In genomic region chr3:161274691-161275298, GRCh38 we compare ENCODE assay signal across 8 cellular contexts. TPM values are rescaled to one million over a fixed set of nuclear protein-coding genes. Genes with fewer than 3 reads are reported as not detected.
DNase-seq lines count a peak whose midpoint lies in the region; ATAC-seq and TF ChIP-seq lines count a peak whose summit lies in the region.

No MANE protein-coding gene starts in this region.

- peak; percentile 65 for TF ChIP-seq CTCF in GM12865 (IDR thresholded peaks at IDR 0.05; ENCODE audit: insufficient read depth, low read depth, low read length, missing control alignments)

- ATAC-seq in HG02884 (IDR thresholded peaks at IDR 0.05; ENCODE audit: unreplicated experiment) (peak; percentile 77), HG02840 (IDR thresholded peaks at IDR 0.05; ENCODE audit: low FRiP score, unreplicated experiment) (no peak)

- peak overlapping the region; percentile 29 for H3K27ac Mint-ChIP-seq in activated T-helper 1 cell treated with anti-CD3 and anti-CD28 coated beads, Interleukin-12 subunit alpha, Interleukin-12 subunit beta, Interleukin-2, Interleukin-4 antibody, amounts not matched to agents 30 ng/mL and 10 ng/mL and 1 ng/mL, durations not matched to agents 14 hours and 24 hours and 36 hours

- no peaks in the 10 kb centered on the region for H3K4me1 Mint-ChIP-seq in activated T-helper 1 cell treated with anti-CD3 and anti-CD28 coated beads, Interleukin-12 subunit alpha, Interleukin-12 subunit beta, Interleukin-2, Interleukin-4 antibody, amounts not matched to agents 30 ng/mL and 10 ng/mL and 1 ng/mL, durations not matched to agents 14 hours and 24 hours and 36 hours (ENCODE audit: low read depth)

- H3K4me3 ChIP-seq in GM12865 (ENCODE audit: low read depth, low read length) = no peak overlapping the region

- no peak overlapping the region for H3K4me3 Mint-ChIP-seq in activated T-helper 1 cell treated with anti-CD3 and anti-CD28 coated beads, Interleukin-12 subunit alpha, Interleukin-12 subunit beta, Interleukin-2, Interleukin-4 antibody, amounts not matched to agents 30 ng/mL and 10 ng/mL and 1 ng/mL, durations not matched to agents 14 hours and 24 hours and 36 hours

- DNase-seq in AG20443 (ENCODE audit: low spot score) = peak; percentile 35
- DNase-seq in GM12865 (ENCODE audit: low read depth) = peak; percentile 69
- peak; percentile 20 to 61 for DNase-seq in NCI-H446 (lab: John Stamatoyannopoulos, UW)
- DNase-seq in activated T-helper 1 cell treated with anti-CD3 and anti-CD28 coated beads, Interleukin-12 subunit alpha, Interleukin-12 subunit beta, Interleukin-2, Interleukin-4 antibody, amounts not matched to agents 30 ng/mL and 10 ng/mL and 1 ng/mL, durations not matched to agents 14 hours and 24 hours and 36 hours (ENCODE audit: low spot score) = peak; percentile 8
- peak; percentile 23 for DNase-seq in iPS DF 19.7 (ENCODE audit: low read depth, low spot score)
- peak; percentile 5 to 17 for DNase-seq in stimulated activated CD4-positive, alpha-beta T cell treated with anti-CD3 and anti-CD28 coated beads, Interleukin-4, amount 100 ng/mL, for 4 hours

- intact Hi-C loops in activated T-helper 1 cell treated with anti-CD3 and anti-CD28 coated beads, Interleukin-12 subunit alpha, Interleukin-12 subunit beta, Interleukin-2, Interleukin-4 antibody, amounts not matched to agents 30 ng/mL and 10 ng/mL and 1 ng/mL, durations not matched to agents 14 hours and 24 hours and 36 hours (cut with micrococcal nuclease) = loop anchor here (1.0 kb wide), 4 partner anchors 135 to 587 kb away; no protein-coding TSS in a partner anchor

- peaks cover 17% of the 10 kb centered on the region for H3K9me3 Mint-ChIP-seq in activated T-helper 1 cell treated with anti-CD3 and anti-CD28 coated beads, Interleukin-12 subunit alpha, Interleukin-12 subunit beta, Interleukin-2, Interleukin-4 antibody, amounts not matched to agents 30 ng/mL and 10 ng/mL and 1 ng/mL, durations not matched to agents 14 hours and 24 hours and 36 hours

- H3K36me3 Mint-ChIP-seq in activated T-helper 1 cell treated with anti-CD3 and anti-CD28 coated beads, Interleukin-12 subunit alpha, Interleukin-12 subunit beta, Interleukin-2, Interleukin-4 antibody, amounts not matched to agents 30 ng/mL and 10 ng/mL and 1 ng/mL, durations not matched to agents 14 hours and 24 hours and 36 hours (ENCODE audit: low read depth) = peaks cover 3% of the 10 kb centered on the region

- peaks cover 3% of the 10 kb centered on the region for H3K27me3 Mint-ChIP-seq in activated T-helper 1 cell treated with anti-CD3 and anti-CD28 coated beads, Interleukin-12 subunit alpha, Interleukin-12 subunit beta, Interleukin-2, Interleukin-4 antibody, amounts not matched to agents 30 ng/mL and 10 ng/mL and 1 ng/mL, durations not matched to agents 14 hours and 24 hours and 36 hours (ENCODE audit: insufficient read depth)

RNA-seq across cellular contexts. Expression of gene NMD3, which starts 53.7 kb away (rescaled TPM):
- 74.5 and 79.6 TPM in 2 replicates for total RNA-seq in activated T-helper 1 cell treated with anti-CD3 and anti-CD28 coated beads, Interleukin-12 subunit alpha, Interleukin-12 subunit beta, Interleukin-2, Interleukin-4 antibody, amounts not matched to agents 30 ng/mL and 10 ng/mL and 1 ng/mL, durations not matched to agents 14 hours and 24 hours and 36 hours

Comparison
In these comparisons a context has a peak if more than half of its experiments do, and no peak if none do; other contexts are left out.
1. DNase-seq: peak in every context shown above with its lines; median percentile 69 in GM12865; 40 in NCI-H446; 35 in AG20443; 23 in iPS DF 19.7; 11 in stimulated activated CD4-positive, alpha-beta T cell treated with anti-CD3 and anti-CD28 coated beads, Interleukin-4, amount 100 ng/mL, for 4 hours; 8 in activated T-helper 1 cell treated with anti-CD3 and anti-CD28 coated beads, Interleukin-12 subunit alpha, Interleukin-12 subunit beta, Interleukin-2, Interleukin-4 antibody, amounts not matched to agents 30 ng/mL and 10 ng/mL and 1 ng/mL, durations not matched to agents 14 hours and 24 hours and 36 hours.